Comparison of ENCODE assay signal across 32 cellular contexts in genomic region chr12:1857086-1857485, GRCh38. TPM values are rescaled to one million over a fixed set of nuclear protein-coding genes. Genes with fewer than 3 reads are reported as not detected.
"Had no signal": no experiment of that assay in that cellular context is flagged by ENCODE, and none has a peak within 500 bp of the region (broad histone marks: within the 10 kb centered on the region; RNA-seq: fewer than 3 reads in every experiment).

No MANE protein-coding gene starts in this region.

- H3K4me3 ChIP-seq: adrenal gland, body of pancreas, esophagus muscularis mucosa, gastrocnemius medialis, heart right ventricle had no signal

- H3K4me1 ChIP-seq: adrenal gland, body of pancreas, esophagus muscularis mucosa, foreskin keratinocyte, gastrocnemius medialis, heart right ventricle had no signal

- H3K4me1 Mint-ChIP-seq: activated CD4-positive, alpha-beta T cell treated with anti-CD3 and anti-CD28 coated beads, Interleukin-2, amount 10 ng/mL, durations not matched to agents 7 days and 5 days; activated naive CD4-positive, alpha-beta T cell treated with anti-CD3 and anti-CD28 coated beads, Interleukin-2, amount 50 U/mL, for 24 hours; activated naive CD8-positive, alpha-beta T cell treated with anti-CD3 and anti-CD28 coated beads for 36 hours; activated naive CD8-positive, alpha-beta T cell treated with anti-CD3 and anti-CD28 coated beads, Interleukin-2, amount 50 U/mL, for 24 hours; WTC11 had no signal

- ATAC-seq: activated CD8-positive, alpha-beta T cell treated with anti-CD3 and anti-CD28 coated beads for 36 hours; activated naive CD8-positive, alpha-beta T cell treated with anti-CD3 and anti-CD28 coated beads, Interleukin-2, amount 50 U/mL, for 24 hours; body of pancreas; effector memory CD8-positive, alpha-beta T cell; foreskin keratinocyte; gastrocnemius medialis; heart right ventricle; WTC11 had no signal

- H3K27me3 Mint-ChIP-seq: activated CD4-positive, alpha-beta T cell treated with anti-CD3 and anti-CD28 coated beads, Interleukin-2, amount 10 ng/mL, durations not matched to agents 7 days and 5 days; activated CD8-positive, alpha-beta T cell treated with anti-CD3 and anti-CD28 coated beads for 36 hours; activated naive CD8-positive, alpha-beta T cell treated with anti-CD3 and anti-CD28 coated beads, Interleukin-2, amount 50 U/mL, for 24 hours had no signal

- H3K27ac Mint-ChIP-seq: activated CD4-positive, alpha-beta T cell treated with anti-CD3 and anti-CD28 coated beads, Interleukin-2, amount 10 ng/mL, durations not matched to agents 7 days and 5 days; activated CD8-positive, alpha-beta T cell treated with anti-CD3 and anti-CD28 coated beads for 36 hours; activated naive CD4-positive, alpha-beta T cell treated with anti-CD3 and anti-CD28 coated beads for 36 hours; activated naive CD4-positive, alpha-beta T cell treated with anti-CD3 and anti-CD28 coated beads, Interleukin-2, amount 50 U/mL, for 24 hours; activated naive CD8-positive, alpha-beta T cell treated with anti-CD3 and anti-CD28 coated beads for 36 hours; activated naive CD8-positive, alpha-beta T cell treated with anti-CD3 and anti-CD28 coated beads, Interleukin-2, amount 50 U/mL, for 24 hours; activated T-helper 1 cell treated with anti-CD3 and anti-CD28 coated beads, Interleukin-12 subunit alpha, Interleukin-12 subunit beta, Interleukin-2, Interleukin-4 antibody, amounts not matched to agents 30 ng/mL and 10 ng/mL and 1 ng/mL, durations not matched to agents 14 hours and 24 hours and 36 hours; activated T-helper 2 cell treated with anti-CD3 and anti-CD28 coated beads, Interferon-gamma antibody, Interleukin-2, Interleukin-4, amounts not matched to agents 10 μg/mL and 5 μg/mL and 100 μg/mL, durations not matched to agents 14 hours and 24 hours and 36 hours; effector memory CD8-positive, alpha-beta T cell; WTC11 had no signal

- H3K9me3 Mint-ChIP-seq: activated CD4-positive, alpha-beta T cell treated with anti-CD3 and anti-CD28 coated beads, Interleukin-2, amount 10 ng/mL, durations not matched to agents 7 days and 5 days; activated CD8-positive, alpha-beta T cell treated with anti-CD3 and anti-CD28 coated beads for 36 hours; activated naive CD4-positive, alpha-beta T cell treated with anti-CD3 and anti-CD28 coated beads for 36 hours; activated naive CD4-positive, alpha-beta T cell treated with anti-CD3 and anti-CD28 coated beads, Interleukin-2, amount 50 U/mL, for 24 hours; activated naive CD8-positive, alpha-beta T cell treated with anti-CD3 and anti-CD28 coated beads, Interleukin-2, amount 50 U/mL, for 24 hours; activated T-helper 1 cell treated with anti-CD3 and anti-CD28 coated beads, Interleukin-12 subunit alpha, Interleukin-12 subunit beta, Interleukin-2, Interleukin-4 antibody, amounts not matched to agents 30 ng/mL and 10 ng/mL and 1 ng/mL, durations not matched to agents 14 hours and 24 hours and 36 hours; activated T-helper 2 cell treated with anti-CD3 and anti-CD28 coated beads, Interferon-gamma antibody, Interleukin-2, Interleukin-4, amounts not matched to agents 10 μg/mL and 5 μg/mL and 100 μg/mL, durations not matched to agents 14 hours and 24 hours and 36 hours; effector memory CD8-positive, alpha-beta T cell had no signal

- DNase-seq: activated CD4-positive, alpha-beta T cell treated with anti-CD3 and anti-CD28 coated beads for 1 hour; activated CD4-positive, alpha-beta T cell treated with anti-CD3 and anti-CD28 coated beads for 4 hours; activated CD4-positive, alpha-beta T cell treated with anti-CD3 and anti-CD28 coated beads, Interleukin-2, amount 10 ng/mL, durations not matched to agents 7 days and 5 days; activated CD4-positive, alpha-beta T cell treated with anti-CD3 and anti-CD28 coated beads, Interleukin-2, amount 50 U/mL, for 4 hours; activated CD8-positive, alpha-beta memory T cell treated with anti-CD3 and anti-CD28 coated beads for 24 hours; activated CD8-positive, alpha-beta memory T cell treated with anti-CD3 and anti-CD28 coated beads, Interleukin-2, amount 50 U/mL, for 4 hours; activated CD8-positive, alpha-beta T cell treated with anti-CD3 and anti-CD28 coated beads for 36 hours; activated naive CD4-positive, alpha-beta T cell treated with anti-CD3 and anti-CD28 coated beads for 36 hours; activated naive CD8-positive, alpha-beta T cell treated with anti-CD3 and anti-CD28 coated beads for 36 hours; activated naive CD8-positive, alpha-beta T cell treated with anti-CD3 and anti-CD28 coated beads, Interleukin-2, amount 50 U/mL, for 24 hours; activated T-cell treated with anti-CD3 and anti-CD28 coated beads, Interleukin-2, amount 50 U/mL, for 48 hours; adrenal gland; amygdala; aorta; body of pancreas; central memory CD4-positive, alpha-beta T cell; cortex of kidney; dermis blood vessel endothelial cell; effector CD4-positive, alpha-beta T cell; effector memory CD8-positive, alpha-beta T cell; erythroblast; foreskin keratinocyte; gastrocnemius medialis; heart right ventricle; T-helper 2 cell had no signal

- H3K27ac ChIP-seq: adrenal gland, body of pancreas, esophagus muscularis mucosa, foreskin keratinocyte, gastrocnemius medialis, heart right ventricle, VCaP had no signal

- H3K36me3 Mint-ChIP-seq: activated naive CD4-positive, alpha-beta T cell treated with anti-CD3 and anti-CD28 coated beads, Interleukin-2, amount 50 U/mL, for 24 hours had no signal

- H3K4me3 Mint-ChIP-seq: activated CD4-positive, alpha-beta T cell treated with anti-CD3 and anti-CD28 coated beads, Interleukin-2, amount 10 ng/mL, durations not matched to agents 7 days and 5 days; activated CD8-positive, alpha-beta T cell treated with anti-CD3 and anti-CD28 coated beads for 36 hours; activated naive CD4-positive, alpha-beta T cell treated with anti-CD3 and anti-CD28 coated beads for 36 hours; activated naive CD4-positive, alpha-beta T cell treated with anti-CD3 and anti-CD28 coated beads, Interleukin-2, amount 50 U/mL, for 24 hours; activated naive CD8-positive, alpha-beta T cell treated with anti-CD3 and anti-CD28 coated beads for 36 hours; activated naive CD8-positive, alpha-beta T cell treated with anti-CD3 and anti-CD28 coated beads, Interleukin-2, amount 50 U/mL, for 24 hours; activated T-helper 1 cell treated with anti-CD3 and anti-CD28 coated beads, Interleukin-12 subunit alpha, Interleukin-12 subunit beta, Interleukin-2, Interleukin-4 antibody, amounts not matched to agents 30 ng/mL and 10 ng/mL and 1 ng/mL, durations not matched to agents 14 hours and 24 hours and 36 hours; effector memory CD8-positive, alpha-beta T cell; WTC11 had no signal

- H3K27me3 ChIP-seq: adrenal gland, body of pancreas had no signal

- H3K36me3 ChIP-seq: adrenal gland, esophagus muscularis mucosa, gastrocnemius medialis, heart right ventricle had no signal

RNA-seq across cellular contexts. Expression of gene LRTM2, which starts 36.7 kb away (rescaled TPM):
- total RNA-seq: activated CD4-positive, alpha-beta T cell treated with anti-CD3 and anti-CD28 coated beads, Interleukin-2, amount 10 ng/mL, durations not matched to agents 7 days and 5 days; activated CD8-positive, alpha-beta T cell treated with anti-CD3 and anti-CD28 coated beads for 36 hours; activated naive CD4-positive, alpha-beta T cell treated with anti-CD3 and anti-CD28 coated beads for 36 hours; activated naive CD8-positive, alpha-beta T cell treated with anti-CD3 and anti-CD28 coated beads for 36 hours; activated T-helper 1 cell treated with anti-CD3 and anti-CD28 coated beads, Interleukin-12 subunit alpha, Interleukin-12 subunit beta, Interleukin-2, Interleukin-4 antibody, amounts not matched to agents 30 ng/mL and 10 ng/mL and 1 ng/mL, durations not matched to agents 14 hours and 24 hours and 36 hours; adrenal gland; aorta; body of pancreas; dermis blood vessel endothelial cell; foreskin keratinocyte; gastrocnemius medialis; heart right ventricle; T-helper 1 cell treated with Interleukin-12 subunit alpha and Interleukin-12 subunit beta and Interleukin-4 antibody, amounts not matched to agents 30 ng/mL and 1 ng/mL, for 36 hours had no signal
